In genomic region chr22:46976598-46976997, GRCh38 we compare ENCODE assay signal across 15 cellular contexts.
A peak's percentile ranks its signal among the peaks of the same experiment; 100 is the strongest.
DNase-seq lines count a peak whose midpoint lies in the region; ATAC-seq, FAIRE-seq and TF ChIP-seq lines count a peak whose summit lies in the region.
"Had no signal": no experiment of that assay in that cellular context is flagged by ENCODE, and none has a peak within 500 bp of the region (broad histone marks: within the 10 kb centered on the region; RNA-seq: fewer than 3 reads in every experiment).

No MANE protein-coding gene starts in this region.

- H3K18ac ChIP-seq in mesenchymal stem cell (ENCODE audit: low read depth in 1 of 2, low read length in 2 of 2) = no peak overlapping the region

- H3K27ac Mint-ChIP-seq in WTC11 (peak overlapping the region; percentile 36; the same call in 1 of the 2 replicates), neural crest cell (ENCODE audit: unreplicated experiment) (peak overlapping the region; percentile 59)
- H3K27ac Mint-ChIP-seq: CD8-positive, alpha-beta T cell had no signal

- CTCF ChIA-PET in WTC11 (lab: Charles Lee) = interaction anchor here (1.2 kb wide), 1 partner anchor 36 kb away, joined by 3 read pairs; no protein-coding TSS in a partner anchor

- peaks cover 40% of the 10 kb centered on the region for H3K79me1 ChIP-seq in mesenchymal stem cell (replicated peaks; ENCODE audit: low read length, poor library complexity, severe bottlenecking)

- no peak overlapping the region for H2AFZ ChIP-seq in mesenchymal stem cell (ENCODE audit: low read depth, low read length)
- H2AFZ ChIP-seq: GM23248 had no signal

- no peak overlapping the region for H2BK12ac ChIP-seq in mesenchymal stem cell (ENCODE audit: low read length in 2 of 2)

- H3K4me3 ChIP-seq in mesenchymal stem cell (ENCODE audit: insufficient read depth in 1 of 2, low read depth in 1 of 2, low read length in 2 of 2) = no peak overlapping the region
- H3K4me3 ChIP-seq: A549, GM23248 had no signal

- H3K14ac ChIP-seq in mesenchymal stem cell (ENCODE audit: low read length in 2 of 2) = no peak overlapping the region

- ATAC-seq in WTC11 = no peak
- ATAC-seq: A549; CD8-positive, alpha-beta T cell; HCT116; HepG2 had no signal

- H4K8ac ChIP-seq in mesenchymal stem cell (ENCODE audit: low read length) = no peak overlapping the region

- H3K4me3 Mint-ChIP-seq in WTC11 (no peak overlapping the region), neural crest cell (no peak overlapping the region)
- H3K4me3 Mint-ChIP-seq: CD14-positive monocyte; CD8-positive, alpha-beta T cell had no signal

- peaks cover 17% of the 10 kb centered on the region for H3K4me1 ChIP-seq in mesenchymal stem cell (ENCODE audit: control insufficient read depth, insufficient read depth, low read depth, low read length)
- H3K4me1 ChIP-seq: A549 had no signal

- no peak overlapping the region for H2BK15ac ChIP-seq in mesenchymal stem cell (ENCODE audit: low read depth, poor library complexity, severe bottlenecking)

- no peaks in the 10 kb centered on the region for H3K27me3 ChIP-seq in mesenchymal stem cell (ENCODE audit: control insufficient read depth in 1 of 2, insufficient read depth in 1 of 2, low read length in 2 of 2)

- no peak overlapping the region for H4K91ac ChIP-seq in mesenchymal stem cell (ENCODE audit: low read length)

- H3K9me3 Mint-ChIP-seq in WTC11 (no peaks in the 10 kb centered on the region), neural crest cell (peaks cover 6% of the 10 kb centered on the region)
- H3K9me3 Mint-ChIP-seq: CD8-positive, alpha-beta T cell had no signal

- no peak overlapping the region for H3K9ac ChIP-seq in mesenchymal stem cell (ENCODE audit: low read length)
- H3K9ac ChIP-seq: GM23248 had no signal

- H3K36me3 Mint-ChIP-seq in WTC11 (no peaks in the 10 kb centered on the region), neural crest cell (ENCODE audit: low read depth) (peaks cover 19% of the 10 kb centered on the region)

- WGBS in mesenchymal stem cell = 99% methylated on average over 10 of the region's 10 CpGs

- no peak overlapping the region for H2BK120ac ChIP-seq in mesenchymal stem cell (ENCODE audit: low read depth, low read length)

- POLR2A ChIA-PET in WTC11 (lab: Charles Lee) = no interaction called here

- TF ChIP-seq CTCF in WTC11 (IDR thresholded peaks at IDR 0.05) (no peak), neural crest cell (conservative IDR thresholded peaks at IDR 0.05) (no peak), D721Med (IDR thresholded peaks at IDR 0.05; ENCODE audit: insufficient read depth, missing control alignments) (no peak)

- H3K27me3 Mint-ChIP-seq in WTC11 (ENCODE audit: low read depth) (no peaks in the 10 kb centered on the region), neural crest cell (ENCODE audit: low read depth) (no peaks in the 10 kb centered on the region)

- H2AK5ac ChIP-seq in mesenchymal stem cell (ENCODE audit: low read length, severe bottlenecking) = no peak overlapping the region

- H3K9me3 ChIP-seq in mesenchymal stem cell (ENCODE audit: control insufficient read depth, low read length) = no peaks in the 10 kb centered on the region
- H3K9me3 ChIP-seq: A549 had no signal

- no peak overlapping the region for H3K4me2 ChIP-seq in mesenchymal stem cell (ENCODE audit: low read length, poor library complexity, severe bottlenecking)
- H3K4me2 ChIP-seq: A549 had no signal

- no peak overlapping the region for H2BK5ac ChIP-seq in mesenchymal stem cell (ENCODE audit: low read depth, low read length, poor library complexity, severe bottlenecking)

- peaks cover 4% of the 10 kb centered on the region for H3K4me1 Mint-ChIP-seq in WTC11
- no peaks in the 10 kb centered on the region for H3K4me1 Mint-ChIP-seq in neural crest cell
- H3K4me1 Mint-ChIP-seq: CD14-positive monocyte had no signal

- H3K36me3 ChIP-seq in mesenchymal stem cell (ENCODE audit: control insufficient read depth in 1 of 2, insufficient read depth in 2 of 2, low read depth in 1 of 2, low read length in 2 of 2) = peaks cover 34 to 45% of the 10 kb centered on the region in 2 experiments

- no peak for FAIRE-seq in D721Med (lab: Jason Lieb, UNC)
- FAIRE-seq: A549, H54, HepG2, HTR-8/SVneo had no signal

- no peak for DNase-seq in WTC11 (ENCODE audit: low spot score)
- no peak for DNase-seq in neural crest cell (ENCODE audit: low read depth, low spot score)
- peak; percentile 48 for DNase-seq in posterior vena cava (ENCODE audit: low spot score)
- DNase-seq in amniotic stem cell (lab: John Stamatoyannopoulos, UW) = no peak
- DNase-seq in D721Med (ENCODE audit: insufficient read length, low spot score) = no peak
- DNase-seq in mesenchymal stem cell = no peak
- DNase-seq: CD8-positive, alpha-beta T cell; COR-L47; GM23248 had no signal

- H3K23ac ChIP-seq in mesenchymal stem cell (ENCODE audit: low read length in 2 of 2) = no peak overlapping the region

- H3K4ac ChIP-seq in mesenchymal stem cell (ENCODE audit: low read depth in 1 of 2, low read length in 2 of 2) = no peak overlapping the region

- H3K27ac ChIP-seq in mesenchymal stem cell (ENCODE audit: low read length, poor library complexity, severe bottlenecking) = no peak overlapping the region
- H3K27ac ChIP-seq: A549, GM23248 had no signal

- intact Hi-C loops in posterior vena cava (cut with DNase I) = no loop called here

TF ChIP-seq in WTC11, 78 proteins besides CTCF, POLR2A, EP300 and RAD21 (continues in another document):
- TF ChIP-seq CREM (CRISPR knock-in tag; IDR thresholded peaks at IDR 0.05) (no peak), ZNF423 (CRISPR knock-in tag; IDR thresholded peaks at IDR 0.05) (no peak), ATF3 (CRISPR knock-in tag; conservative IDR thresholded peaks at IDR 0.05) (no peak), GABPB1 (CRISPR knock-in tag; IDR thresholded peaks at IDR 0.05) (no peak), NFYB (CRISPR knock-in tag; conservative IDR thresholded peaks at IDR 0.05; ENCODE audit: low read depth) (no peak), SMAD3 (CRISPR knock-in tag; IDR thresholded peaks at IDR 0.05; ENCODE audit: borderline replicate concordance) (no peak), SMAD4 (CRISPR knock-in tag; IDR thresholded peaks at IDR 0.05) (no peak), ETV6 (CRISPR knock-in tag; IDR thresholded peaks at IDR 0.05) (no peak), TP53 (CRISPR knock-in tag; IDR thresholded peaks at IDR 0.05) (no peak), GTF2I (CRISPR knock-in tag; conservative IDR thresholded peaks at IDR 0.05) (no peak), USF2 (CRISPR knock-in tag; IDR thresholded peaks at IDR 0.05) (no peak), MYBL2 (CRISPR knock-in tag; IDR thresholded peaks at IDR 0.05) (no peak)
- TF ChIP-seq, protein P1, sequence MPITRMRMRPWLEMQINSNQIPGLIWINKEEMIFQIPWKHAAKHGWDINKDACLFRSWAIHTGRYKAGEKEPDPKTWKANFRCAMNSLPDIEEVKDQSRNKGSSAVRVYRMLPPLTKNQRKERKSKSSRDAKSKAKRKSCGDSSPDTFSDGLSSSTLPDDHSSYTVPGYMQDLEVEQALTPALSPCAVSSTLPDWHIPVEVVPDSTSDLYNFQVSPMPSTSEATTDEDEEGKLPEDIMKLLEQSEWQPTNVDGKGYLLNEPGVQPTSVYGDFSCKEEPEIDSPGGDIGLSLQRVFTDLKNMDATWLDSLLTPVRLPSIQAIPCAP (CRISPR knock-in tag; IDR thresholded peaks at IDR 0.05) = no peak
- TF ChIP-seq, protein P2, sequence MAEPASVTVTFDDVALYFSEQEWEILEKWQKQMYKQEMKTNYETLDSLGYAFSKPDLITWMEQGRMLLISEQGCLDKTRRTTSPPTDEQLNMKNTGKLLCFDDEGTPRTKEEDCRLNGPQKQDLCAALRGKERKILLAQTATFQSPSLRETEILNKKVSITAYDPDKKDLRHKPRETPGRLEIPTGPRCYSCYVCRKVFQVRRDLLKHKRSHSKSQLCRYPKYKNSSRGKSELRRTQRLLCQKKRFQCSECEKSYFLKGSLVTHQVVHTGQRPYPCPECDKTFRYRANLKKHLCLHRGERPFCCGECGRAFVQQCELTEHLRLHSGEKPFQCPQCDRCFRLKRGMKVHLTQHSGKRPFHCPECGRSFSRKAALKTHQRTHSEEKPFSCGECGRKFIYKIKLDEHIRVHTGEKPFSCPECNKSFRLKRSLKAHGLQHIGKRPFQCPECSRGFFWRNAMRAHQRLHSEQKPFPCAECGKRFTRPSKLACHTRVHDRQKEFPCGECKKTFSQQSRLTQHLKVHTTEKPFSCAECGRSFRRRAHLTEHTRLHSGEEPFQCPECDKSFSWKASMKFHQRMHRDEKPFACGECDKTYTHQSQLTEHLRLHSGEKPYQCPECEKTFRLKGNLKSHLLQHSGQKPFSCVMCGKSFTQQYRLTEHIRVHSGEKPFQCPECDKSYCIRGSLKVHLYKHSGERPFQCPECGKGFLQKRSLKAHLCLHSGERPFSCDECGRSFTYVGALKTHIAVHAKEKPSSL (CRISPR knock-in tag; conservative IDR thresholded peaks at IDR 0.05) = no peak
- TF ChIP-seq, protein P3, sequence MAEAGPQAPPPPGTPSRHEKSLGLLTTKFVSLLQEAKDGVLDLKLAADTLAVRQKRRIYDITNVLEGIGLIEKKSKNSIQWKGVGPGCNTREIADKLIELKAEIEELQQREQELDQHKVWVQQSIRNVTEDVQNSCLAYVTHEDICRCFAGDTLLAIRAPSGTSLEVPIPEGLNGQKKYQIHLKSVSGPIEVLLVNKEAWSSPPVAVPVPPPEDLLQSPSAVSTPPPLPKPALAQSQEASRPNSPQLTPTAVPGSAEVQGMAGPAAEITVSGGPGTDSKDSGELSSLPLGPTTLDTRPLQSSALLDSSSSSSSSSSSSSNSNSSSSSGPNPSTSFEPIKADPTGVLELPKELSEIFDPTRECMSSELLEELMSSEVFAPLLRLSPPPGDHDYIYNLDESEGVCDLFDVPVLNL (CRISPR knock-in tag; IDR thresholded peaks at IDR 0.05; ENCODE audit: borderline replicate concordance, low read depth) = no peak
